10 cellular contexts compared by ENCODE assay signal in the genomic region with DNA sequence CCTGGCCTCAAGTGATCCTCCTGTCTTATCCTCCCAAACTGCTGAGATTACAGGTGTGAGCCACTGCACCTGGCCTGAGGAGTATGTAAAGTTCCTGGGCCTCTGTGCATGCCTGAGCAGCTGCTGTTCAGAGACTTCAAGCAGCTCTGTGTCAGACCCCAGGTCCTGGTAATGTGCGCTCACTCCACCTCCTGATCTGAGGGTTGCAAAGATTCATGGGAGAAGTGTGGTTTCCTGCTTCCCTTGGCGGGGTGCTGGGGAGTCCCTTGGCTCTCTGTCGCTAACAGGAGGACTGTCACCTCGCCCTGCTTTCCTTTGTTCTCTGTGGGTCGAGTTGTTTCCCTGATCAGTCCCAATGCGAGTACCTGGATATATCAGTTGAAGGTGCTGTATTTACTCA.
DNase-seq lines count a peak whose midpoint lies in the region; ATAC-seq lines count a peak whose summit lies in the region.
"Had no signal": no experiment of that assay in that cellular context is flagged by ENCODE, and none has a peak within 500 bp of the region (broad histone marks: within the 10 kb centered on the region; RNA-seq: fewer than 3 reads in every experiment).

No MANE protein-coding gene starts in this region.

- no peak for ATAC-seq in GM21367 (IDR thresholded peaks at IDR 0.05; ENCODE audit: unreplicated experiment)
- ATAC-seq in GM18517 (IDR thresholded peaks at IDR 0.05; ENCODE audit: unreplicated experiment), result no peak
- ATAC-seq: A549 had no signal

- DNase-seq in CD1c-positive myeloid dendritic cell (ENCODE audit: extremely low spot score) (peak; percentile 14), NCI-H446 treated with DMSO at 0.1 percent for 48 hours (lab: John Stamatoyannopoulos, UW) (no peak), iPS-NIHi7 (ENCODE audit: extremely low spot score) (no peak)
- DNase-seq in activated CD4-positive, CD25-positive, alpha-beta regulatory T cell treated with anti-CD3 and anti-CD28 coated beads, Interleukin-2, amount 50 U/mL, for 72 hours, result peak; percentile 53
- peak; percentile 58 for DNase-seq in activated effector memory CD4-positive, alpha-beta T cell treated with Interleukin-2 at 50 U/mL for 16 hours
- peak; percentile 67 for DNase-seq in stimulated activated CD4-positive, alpha-beta T cell treated with anti-CD3 and anti-CD28 coated beads, Interleukin-1b, Interleukin-23, amount 100 ng/mL, for 48 hours
- DNase-seq: GDM1 had no signal

Comparison
In these comparisons a context has a peak if more than half of its experiments do, and no peak if none do; other contexts are left out.
1. DNase-seq: peak in CD1c-positive myeloid dendritic cell (single experiment), activated CD4-positive, CD25-positive, alpha-beta regulatory T cell treated with anti-CD3 and anti-CD28 coated beads, Interleukin-2, amount 50 U/mL, for 72 hours (single experiment), activated effector memory CD4-positive, alpha-beta T cell treated with Interleukin-2 at 50 U/mL for 16 hours (single experiment) and stimulated activated CD4-positive, alpha-beta T cell treated with anti-CD3 and anti-CD28 coated beads, Interleukin-1b, Interleukin-23, amount 100 ng/mL, for 48 hours (single experiment); none in NCI-H446 treated with DMSO at 0.1 percent for 48 hours (single experiment) and iPS-NIHi7 (single experiment).